In the genomic region with DNA sequence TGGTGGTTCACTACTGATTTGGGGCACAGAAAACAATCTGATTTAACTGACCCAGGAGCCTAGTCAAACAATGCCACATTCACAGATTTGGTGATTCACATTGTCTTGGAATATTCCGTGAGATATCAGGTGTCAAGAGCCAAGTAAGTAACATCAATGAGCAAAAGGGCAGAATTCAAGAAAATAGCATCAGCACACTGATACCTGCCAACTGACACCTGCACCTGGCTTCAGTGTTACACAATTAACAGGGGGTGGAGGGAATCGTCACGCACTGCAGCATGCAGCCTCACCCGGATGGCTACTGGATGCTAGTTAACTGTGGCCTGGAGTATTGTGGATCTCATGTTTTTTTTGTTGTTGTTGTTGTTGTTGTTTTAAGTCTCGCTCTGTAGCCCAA, we compare ENCODE assay signal across 17 cellular contexts. TPM values are rescaled to one million over a fixed set of nuclear protein-coding genes. Genes with fewer than 3 reads are reported as not detected.
DNase-seq lines count a peak whose midpoint lies in the region; ATAC-seq and TF ChIP-seq lines count a peak whose summit lies in the region.
"Had no signal": no experiment of that assay in that cellular context is flagged by ENCODE, and none has a peak within 500 bp of the region (broad histone marks: within the 10 kb centered on the region; RNA-seq: fewer than 3 reads in every experiment).

No MANE protein-coding gene starts in this region.

- H3K27me3 Mint-ChIP-seq in activated CD8-positive, alpha-beta T cell treated with anti-CD3 and anti-CD28 coated beads for 36 hours, result no peaks in the 10 kb centered on the region
- H3K27me3 Mint-ChIP-seq in activated CD8-positive, alpha-beta T cell treated with anti-CD3 and anti-CD28 coated beads, Interleukin-2, amount 10 ng/mL, durations not matched to agents 7 days and 5 days (ENCODE audit: low read depth), result no peaks in the 10 kb centered on the region
- H3K27me3 Mint-ChIP-seq in naive B cell (no peaks in the 10 kb centered on the region), osteocyte (ENCODE audit: unreplicated experiment) (no peaks in the 10 kb centered on the region)

- peaks cover 50% of the 10 kb centered on the region for H3K36me3 Mint-ChIP-seq in activated CD8-positive, alpha-beta T cell treated with anti-CD3 and anti-CD28 coated beads for 36 hours (ENCODE audit: low read depth)
- peaks cover 64% of the 10 kb centered on the region for H3K36me3 Mint-ChIP-seq in activated CD8-positive, alpha-beta T cell treated with anti-CD3 and anti-CD28 coated beads, Interleukin-2, amount 10 ng/mL, durations not matched to agents 7 days and 5 days (ENCODE audit: low read depth)
- H3K36me3 Mint-ChIP-seq in naive B cell, result peaks cover 4 to 8% of the 10 kb centered on the region in 2 donors
- peaks cover 36% of the 10 kb centered on the region for H3K36me3 Mint-ChIP-seq in osteocyte (ENCODE audit: unreplicated experiment)

- H3K27ac ChIP-seq in mesenchymal stem cell (ENCODE audit: low read length, poor library complexity, severe bottlenecking), result no peak overlapping the region
- H3K27ac ChIP-seq: heart right ventricle, HL-60, right lobe of liver had no signal

- CTCF ChIA-PET in activated CD8-positive, alpha-beta T cell treated with anti-CD3 and anti-CD28 coated beads for 36 hours (lab: Charles Lee), result no interaction called here
- CTCF ChIA-PET in activated CD8-positive, alpha-beta T cell treated with anti-CD3 and anti-CD28 coated beads, Interleukin-2, amount 10 ng/mL, durations not matched to agents 7 days and 5 days (lab: Charles Lee), result interaction anchor here (1.0 to 1.4 kb wide), 2 partner anchors 13 to 407 kb away, joined by 3 read pairs; no protein-coding TSS in a partner anchor

- no peak for DNase-seq in activated CD8-positive, alpha-beta T cell treated with anti-CD3 and anti-CD28 coated beads for 36 hours
- DNase-seq in activated CD8-positive, alpha-beta T cell treated with anti-CD3 and anti-CD28 coated beads, Interleukin-2, amount 10 ng/mL, durations not matched to agents 7 days and 5 days, result no peak
- DNase-seq in NCI-H1417 treated with DMSO at 0.1 percent for 48 hours (lab: John Stamatoyannopoulos, UW) (peak; percentile 27), NCI-H526 treated with DMSO at 0.1 percent for 48 hours (lab: John Stamatoyannopoulos, UW) (peak; percentile 71), naive B cell (no peak), osteocyte (ENCODE audit: extremely low spot score, unreplicated experiment) (no peak), mesenchymal stem cell (no peak)
- DNase-seq in effector CD4-positive, alpha-beta T cell, result no peak
- DNase-seq: activated CD4-positive, alpha-beta T cell treated with anti-CD3 and anti-CD28 coated beads for 48 hours; activated T-cell treated with anti-CD3 and anti-CD28 coated beads, Interleukin-2, amount 50 U/mL, for 4 hours; heart right ventricle; islet precursor cell; KBM-7; NCI-H1092 treated with DMSO at 0.1 percent for 48 hours; nucleus accumbens; right lobe of liver had no signal

- H3K4me1 Mint-ChIP-seq in activated CD8-positive, alpha-beta T cell treated with anti-CD3 and anti-CD28 coated beads for 36 hours (ENCODE audit: low read depth), result peaks cover 7% of the 10 kb centered on the region
- H3K4me1 Mint-ChIP-seq in activated CD8-positive, alpha-beta T cell treated with anti-CD3 and anti-CD28 coated beads, Interleukin-2, amount 10 ng/mL, durations not matched to agents 7 days and 5 days (ENCODE audit: low read depth), result peaks cover 16% of the 10 kb centered on the region
- H3K4me1 Mint-ChIP-seq in naive B cell (peaks cover 2 to 4% (median 3%) of the 10 kb centered on the region in 3 donors), osteocyte (ENCODE audit: unreplicated experiment) (peaks cover 2% of the 10 kb centered on the region)

- no peak overlapping the region for H2BK12ac ChIP-seq in mesenchymal stem cell (ENCODE audit: low read length in 2 of 2)

- intact Hi-C loops in activated CD8-positive, alpha-beta T cell treated with anti-CD3 and anti-CD28 coated beads for 36 hours (cut with micrococcal nuclease), result no loop called here

- H3K4me3 ChIP-seq in mesenchymal stem cell (ENCODE audit: insufficient read depth in 1 of 2, low read depth in 1 of 2, low read length in 2 of 2), result no peak overlapping the region
- H3K4me3 ChIP-seq: heart right ventricle, right lobe of liver had no signal

- no peak overlapping the region for H3K4me3 Mint-ChIP-seq in activated CD8-positive, alpha-beta T cell treated with anti-CD3 and anti-CD28 coated beads for 36 hours
- no peak overlapping the region for H3K4me3 Mint-ChIP-seq in activated CD8-positive, alpha-beta T cell treated with anti-CD3 and anti-CD28 coated beads, Interleukin-2, amount 10 ng/mL, durations not matched to agents 7 days and 5 days
- no peak overlapping the region for H3K4me3 Mint-ChIP-seq in naive B cell
- no peak overlapping the region for H3K4me3 Mint-ChIP-seq in osteocyte (ENCODE audit: unreplicated experiment)
- H3K4me3 Mint-ChIP-seq: activated T-cell treated with anti-CD3 and anti-CD28 coated beads, Interleukin-2, amount 50 U/mL, for 4 hours had no signal

- H3K27me3 ChIP-seq in mesenchymal stem cell (ENCODE audit: control insufficient read depth in 1 of 2, insufficient read depth in 1 of 2, low read length in 2 of 2), result no peaks in the 10 kb centered on the region
- H3K27me3 ChIP-seq: heart right ventricle, right lobe of liver had no signal

- H3K4me2 ChIP-seq in mesenchymal stem cell (ENCODE audit: low read length, poor library complexity, severe bottlenecking), result no peak overlapping the region

- H3K9me3 ChIP-seq in mesenchymal stem cell (ENCODE audit: control insufficient read depth, low read length), result no peaks in the 10 kb centered on the region
- H3K9me3 ChIP-seq: heart right ventricle, right lobe of liver had no signal

- no peak overlapping the region for H4K91ac ChIP-seq in mesenchymal stem cell (ENCODE audit: low read length)

- peaks cover 1% of the 10 kb centered on the region for H3K4me1 ChIP-seq in mesenchymal stem cell (ENCODE audit: control insufficient read depth, insufficient read depth, low read depth, low read length)

- no peak overlapping the region for H2AK5ac ChIP-seq in mesenchymal stem cell (ENCODE audit: low read length, severe bottlenecking)

- no peak for TF ChIP-seq CTCF in activated CD8-positive, alpha-beta T cell treated with anti-CD3 and anti-CD28 coated beads for 36 hours (IDR thresholded peaks at IDR 0.05)
- no peak for TF ChIP-seq CTCF in osteocyte (IDR thresholded peaks at IDR 0.05)

- H2BK120ac ChIP-seq in mesenchymal stem cell (ENCODE audit: low read depth, low read length), result no peak overlapping the region

- ATAC-seq in activated CD8-positive, alpha-beta T cell treated with anti-CD3 and anti-CD28 coated beads for 36 hours, result no peak
- ATAC-seq in activated CD8-positive, alpha-beta T cell treated with anti-CD3 and anti-CD28 coated beads, Interleukin-2, amount 10 ng/mL, durations not matched to agents 7 days and 5 days, result no peak
- ATAC-seq in naive B cell (ENCODE audit: low read depth in 2 of 2), result no peak
- ATAC-seq: activated T-cell treated with anti-CD3 and anti-CD28 coated beads, Interleukin-2, amount 50 U/mL, for 4 hours; heart right ventricle had no signal

- no peak overlapping the region for H3K18ac ChIP-seq in mesenchymal stem cell (ENCODE audit: low read depth in 1 of 2, low read length in 2 of 2)

- peak overlapping the region; percentile 26 for H3K27ac Mint-ChIP-seq in activated CD8-positive, alpha-beta T cell treated with anti-CD3 and anti-CD28 coated beads for 36 hours
- H3K27ac Mint-ChIP-seq in activated CD8-positive, alpha-beta T cell treated with anti-CD3 and anti-CD28 coated beads, Interleukin-2, amount 10 ng/mL, durations not matched to agents 7 days and 5 days, result no peak overlapping the region
- H3K27ac Mint-ChIP-seq in naive B cell, result peak overlapping the region in 4 of 6 donors; percentile 49 to 71 (median 52)
- no peak overlapping the region for H3K27ac Mint-ChIP-seq in osteocyte (ENCODE audit: unreplicated experiment)

- no peak overlapping the region for H3K9ac ChIP-seq in mesenchymal stem cell (ENCODE audit: low read length)

- no peak overlapping the region for H2AFZ ChIP-seq in mesenchymal stem cell (ENCODE audit: low read depth, low read length)

- H3K14ac ChIP-seq in mesenchymal stem cell (ENCODE audit: low read length in 2 of 2), result no peak overlapping the region

- H2BK15ac ChIP-seq in mesenchymal stem cell (ENCODE audit: low read depth, poor library complexity, severe bottlenecking), result no peak overlapping the region

- 95% methylated on average over 5 of the region's 5 CpGs for WGBS in mesenchymal stem cell

- H3K23ac ChIP-seq in mesenchymal stem cell (ENCODE audit: low read length in 2 of 2), result no peak overlapping the region

- H3K4ac ChIP-seq in mesenchymal stem cell (ENCODE audit: low read depth in 1 of 2, low read length in 2 of 2), result no peak overlapping the region

- H3K36me3 ChIP-seq in mesenchymal stem cell (ENCODE audit: control insufficient read depth in 1 of 2, insufficient read depth in 2 of 2, low read depth in 1 of 2, low read length in 2 of 2), result peaks cover 9 to 47% of the 10 kb centered on the region in 2 experiments

- POLR2A ChIA-PET in activated CD8-positive, alpha-beta T cell treated with anti-CD3 and anti-CD28 coated beads for 36 hours (lab: Charles Lee), result interaction anchor here (2.4 kb wide), 1 partner anchor 17 kb away, joined by 11 read pairs; the partner anchor contains the start of gene CCNL1
- POLR2A ChIA-PET in activated CD8-positive, alpha-beta T cell treated with anti-CD3 and anti-CD28 coated beads, Interleukin-2, amount 10 ng/mL, durations not matched to agents 7 days and 5 days (lab: Charles Lee), result interaction anchor here (1.3 to 3.4 kb wide), 3 partner anchors 10 to 18 kb away, joined by 3 to 12 read pairs (median 4); partner anchors contain the start of gene CCNL1

- H3K79me1 ChIP-seq in mesenchymal stem cell (replicated peaks; ENCODE audit: low read length, poor library complexity, severe bottlenecking), result no peaks in the 10 kb centered on the region

- no peaks in the 10 kb centered on the region for H3K9me3 Mint-ChIP-seq in activated CD8-positive, alpha-beta T cell treated with anti-CD3 and anti-CD28 coated beads for 36 hours
- no peaks in the 10 kb centered on the region for H3K9me3 Mint-ChIP-seq in activated CD8-positive, alpha-beta T cell treated with anti-CD3 and anti-CD28 coated beads, Interleukin-2, amount 10 ng/mL, durations not matched to agents 7 days and 5 days (ENCODE audit: insufficient read depth)
- no peaks in the 10 kb centered on the region for H3K9me3 Mint-ChIP-seq in naive B cell
- no peaks in the 10 kb centered on the region for H3K9me3 Mint-ChIP-seq in osteocyte (ENCODE audit: unreplicated experiment)
- H3K9me3 Mint-ChIP-seq: activated T-cell treated with anti-CD3 and anti-CD28 coated beads, Interleukin-2, amount 50 U/mL, for 4 hours had no signal

- H2BK5ac ChIP-seq in mesenchymal stem cell (ENCODE audit: low read depth, low read length, poor library complexity, severe bottlenecking), result no peak overlapping the region

- H4K8ac ChIP-seq in mesenchymal stem cell (ENCODE audit: low read length), result no peak overlapping the region

RNA-seq across cellular contexts. Expression of gene CCNL1, which starts 17.6 kb away (rescaled TPM):
- total RNA-seq in activated CD8-positive, alpha-beta T cell treated with anti-CD3 and anti-CD28 coated beads for 36 hours, result 100 to 1,000 TPM; 180 to 191 TPM
- total RNA-seq in activated CD8-positive, alpha-beta T cell treated with anti-CD3 and anti-CD28 coated beads, Interleukin-2, amount 10 ng/mL, durations not matched to agents 7 days and 5 days, result 100 to 1,000 TPM; 257 TPM
- 100 to 1,000 TPM in 5 of 6 donors, 10 to 100 TPM in 1; 64.1 to 148 (median 138) TPM for polyA plus RNA-seq in naive B cell (ENCODE audit: low read depth in 6 of 6)
- total RNA-seq in osteocyte, result 93.0 and 116 TPM in 2 replicates
- polyA plus RNA-seq in mesenchymal stem cell (2013, experiment 1 of 2), result 87.8 TPM
- polyA plus RNA-seq in mesenchymal stem cell (2013, experiment 2 of 2), result 78.4 TPM

Comparison
In these comparisons a context has a peak if more than half of its experiments do, and no peak if none do; other contexts are left out.
1. H3K27ac Mint-ChIP-seq: peak in activated CD8-positive, alpha-beta T cell treated with anti-CD3 and anti-CD28 coated beads for 36 hours (single experiment) and naive B cell (4 of 6); none in activated CD8-positive, alpha-beta T cell treated with anti-CD3 and anti-CD28 coated beads, Interleukin-2, amount 10 ng/mL, durations not matched to agents 7 days and 5 days (single experiment) and osteocyte (single experiment).
2. DNase-seq: peak in NCI-H1417 treated with DMSO at 0.1 percent for 48 hours (single experiment) and NCI-H526 treated with DMSO at 0.1 percent for 48 hours (single experiment); none in activated CD8-positive, alpha-beta T cell treated with anti-CD3 and anti-CD28 coated beads for 36 hours (single experiment), activated CD8-positive, alpha-beta T cell treated with anti-CD3 and anti-CD28 coated beads, Interleukin-2, amount 10 ng/mL, durations not matched to agents 7 days and 5 days (single experiment), naive B cell (single experiment), osteocyte (single experiment), mesenchymal stem cell (single experiment) and effector CD4-positive, alpha-beta T cell (single experiment).